Comparison of ENCODE assay signal across 2 cellular contexts in genomic region chr2:119424284-119425118, GRCh38.
TF ChIP-seq lines count a peak whose summit lies in the region.

No MANE protein-coding gene starts in this region.

TF ChIP-seq in WTC11, 78 proteins besides CTCF, POLR2A, EP300 and RAD21:
- TF ChIP-seq, protein P1, sequence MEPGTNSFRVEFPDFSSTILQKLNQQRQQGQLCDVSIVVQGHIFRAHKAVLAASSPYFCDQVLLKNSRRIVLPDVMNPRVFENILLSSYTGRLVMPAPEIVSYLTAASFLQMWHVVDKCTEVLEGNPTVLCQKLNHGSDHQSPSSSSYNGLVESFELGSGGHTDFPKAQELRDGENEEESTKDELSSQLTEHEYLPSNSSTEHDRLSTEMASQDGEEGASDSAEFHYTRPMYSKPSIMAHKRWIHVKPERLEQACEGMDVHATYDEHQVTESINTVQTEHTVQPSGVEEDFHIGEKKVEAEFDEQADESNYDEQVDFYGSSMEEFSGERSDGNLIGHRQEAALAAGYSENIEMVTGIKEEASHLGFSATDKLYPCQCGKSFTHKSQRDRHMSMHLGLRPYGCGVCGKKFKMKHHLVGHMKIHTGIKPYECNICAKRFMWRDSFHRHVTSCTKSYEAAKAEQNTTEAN (CRISPR knock-in tag; IDR thresholded peaks at IDR 0.05): no peak
- 0 out of 2 replicates have a peak, but pooled peaks have one; percentile 29 for TF ChIP-seq GABPB1 (CRISPR knock-in tag; IDR thresholded peaks at IDR 0.05)

TF ChIP-seq in HepG2, 621 proteins besides CTCF, POLR2A, EP300 and RAD21 (continues in another document):
- TF ChIP-seq ZNF670 (CRISPR knock-in tag; IDR thresholded peaks at IDR 0.05; ENCODE audit: borderline replicate concordance) (no peak), MXD4 (CRISPR knock-in tag; IDR thresholded peaks at IDR 0.05) (no peak), ZNF816 (CRISPR knock-in tag; IDR thresholded peaks at IDR 0.05; ENCODE audit: borderline replicate concordance) (no peak), KAT8 (CRISPR knock-in tag; IDR thresholded peaks at IDR 0.05) (no peak), ZNF256 (CRISPR knock-in tag; conservative IDR thresholded peaks at IDR 0.05) (no peak), ZBTB42 (CRISPR knock-in tag; IDR thresholded peaks at IDR 0.05) (no peak), RFX5 (IDR thresholded peaks at IDR 0.05; ENCODE audit: low read depth, low read length) (no peak), CENPBD1 (CRISPR knock-in tag; IDR thresholded peaks at IDR 0.05; ENCODE audit: borderline replicate concordance, low read depth) (no peak), HOXA3 (CRISPR knock-in tag; IDR thresholded peaks at IDR 0.05) (no peak), ZNF501 (CRISPR knock-in tag; IDR thresholded peaks at IDR 0.05) (peak; percentile 61; the same call in 1 of the 2 replicates), ARID3A (IDR thresholded peaks at IDR 0.05; ENCODE audit: low read depth, low read length) (no peak; the same call in 1 of the 2 replicates), BORCS8-MEF2B (CRISPR knock-in tag; IDR thresholded peaks at IDR 0.05) (no peak), TSC22D2 (CRISPR knock-in tag; IDR thresholded peaks at IDR 0.05; ENCODE audit: borderline replicate concordance) (no peak), IRF2 (CRISPR knock-in tag; IDR thresholded peaks at IDR 0.05) (no peak), SETDB1 (CRISPR knock-in tag; IDR thresholded peaks at IDR 0.05; ENCODE audit: borderline replicate concordance) (no peak), FOXA3 (CRISPR knock-in tag; IDR thresholded peaks at IDR 0.05) (no peak), KDM3A (CRISPR knock-in tag; IDR thresholded peaks at IDR 0.05; ENCODE audit: low read depth) (no peak), KLF9 (CRISPR knock-in tag; IDR thresholded peaks at IDR 0.05; ENCODE audit: low read depth) (no peak), FUBP1 (CRISPR knock-in tag; IDR thresholded peaks at IDR 0.05; ENCODE audit: borderline replicate concordance) (no peak), ZC3H13 (CRISPR knock-in tag; IDR thresholded peaks at IDR 0.05) (no peak), THAP7 (CRISPR knock-in tag; IDR thresholded peaks at IDR 0.05) (no peak), ZNF768 (CRISPR knock-in tag; IDR thresholded peaks at IDR 0.05) (peak; percentile 60; the same call in 1 of the 2 replicates), ZNF343 (CRISPR knock-in tag; IDR thresholded peaks at IDR 0.05) (no peak), ATAD3A (CRISPR knock-in tag; IDR thresholded peaks at IDR 0.05) (no peak), SOX5 (CRISPR knock-in tag; IDR thresholded peaks at IDR 0.05; ENCODE audit: borderline replicate concordance) (no peak), ZNF546 (CRISPR knock-in tag; conservative IDR thresholded peaks at IDR 0.05) (no peak), SMC3 (IDR thresholded peaks at IDR 0.05; ENCODE audit: low read length) (no peak), HOXA9 (CRISPR knock-in tag; IDR thresholded peaks at IDR 0.05; ENCODE audit: borderline replicate concordance) (no peak), SALL1 (CRISPR knock-in tag; IDR thresholded peaks at IDR 0.05) (peak; percentile 39; the same call in 1 of the 2 replicates)
- TF ChIP-seq, protein P2, sequence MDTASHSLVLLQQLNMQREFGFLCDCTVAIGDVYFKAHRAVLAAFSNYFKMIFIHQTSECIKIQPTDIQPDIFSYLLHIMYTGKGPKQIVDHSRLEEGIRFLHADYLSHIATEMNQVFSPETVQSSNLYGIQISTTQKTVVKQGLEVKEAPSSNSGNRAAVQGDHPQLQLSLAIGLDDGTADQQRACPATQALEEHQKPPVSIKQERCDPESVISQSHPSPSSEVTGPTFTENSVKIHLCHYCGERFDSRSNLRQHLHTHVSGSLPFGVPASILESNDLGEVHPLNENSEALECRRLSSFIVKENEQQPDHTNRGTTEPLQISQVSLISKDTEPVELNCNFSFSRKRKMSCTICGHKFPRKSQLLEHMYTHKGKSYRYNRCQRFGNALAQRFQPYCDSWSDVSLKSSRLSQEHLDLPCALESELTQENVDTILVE (CRISPR knock-in tag; IDR thresholded peaks at IDR 0.05): no peak
- TF ChIP-seq, protein P3, sequence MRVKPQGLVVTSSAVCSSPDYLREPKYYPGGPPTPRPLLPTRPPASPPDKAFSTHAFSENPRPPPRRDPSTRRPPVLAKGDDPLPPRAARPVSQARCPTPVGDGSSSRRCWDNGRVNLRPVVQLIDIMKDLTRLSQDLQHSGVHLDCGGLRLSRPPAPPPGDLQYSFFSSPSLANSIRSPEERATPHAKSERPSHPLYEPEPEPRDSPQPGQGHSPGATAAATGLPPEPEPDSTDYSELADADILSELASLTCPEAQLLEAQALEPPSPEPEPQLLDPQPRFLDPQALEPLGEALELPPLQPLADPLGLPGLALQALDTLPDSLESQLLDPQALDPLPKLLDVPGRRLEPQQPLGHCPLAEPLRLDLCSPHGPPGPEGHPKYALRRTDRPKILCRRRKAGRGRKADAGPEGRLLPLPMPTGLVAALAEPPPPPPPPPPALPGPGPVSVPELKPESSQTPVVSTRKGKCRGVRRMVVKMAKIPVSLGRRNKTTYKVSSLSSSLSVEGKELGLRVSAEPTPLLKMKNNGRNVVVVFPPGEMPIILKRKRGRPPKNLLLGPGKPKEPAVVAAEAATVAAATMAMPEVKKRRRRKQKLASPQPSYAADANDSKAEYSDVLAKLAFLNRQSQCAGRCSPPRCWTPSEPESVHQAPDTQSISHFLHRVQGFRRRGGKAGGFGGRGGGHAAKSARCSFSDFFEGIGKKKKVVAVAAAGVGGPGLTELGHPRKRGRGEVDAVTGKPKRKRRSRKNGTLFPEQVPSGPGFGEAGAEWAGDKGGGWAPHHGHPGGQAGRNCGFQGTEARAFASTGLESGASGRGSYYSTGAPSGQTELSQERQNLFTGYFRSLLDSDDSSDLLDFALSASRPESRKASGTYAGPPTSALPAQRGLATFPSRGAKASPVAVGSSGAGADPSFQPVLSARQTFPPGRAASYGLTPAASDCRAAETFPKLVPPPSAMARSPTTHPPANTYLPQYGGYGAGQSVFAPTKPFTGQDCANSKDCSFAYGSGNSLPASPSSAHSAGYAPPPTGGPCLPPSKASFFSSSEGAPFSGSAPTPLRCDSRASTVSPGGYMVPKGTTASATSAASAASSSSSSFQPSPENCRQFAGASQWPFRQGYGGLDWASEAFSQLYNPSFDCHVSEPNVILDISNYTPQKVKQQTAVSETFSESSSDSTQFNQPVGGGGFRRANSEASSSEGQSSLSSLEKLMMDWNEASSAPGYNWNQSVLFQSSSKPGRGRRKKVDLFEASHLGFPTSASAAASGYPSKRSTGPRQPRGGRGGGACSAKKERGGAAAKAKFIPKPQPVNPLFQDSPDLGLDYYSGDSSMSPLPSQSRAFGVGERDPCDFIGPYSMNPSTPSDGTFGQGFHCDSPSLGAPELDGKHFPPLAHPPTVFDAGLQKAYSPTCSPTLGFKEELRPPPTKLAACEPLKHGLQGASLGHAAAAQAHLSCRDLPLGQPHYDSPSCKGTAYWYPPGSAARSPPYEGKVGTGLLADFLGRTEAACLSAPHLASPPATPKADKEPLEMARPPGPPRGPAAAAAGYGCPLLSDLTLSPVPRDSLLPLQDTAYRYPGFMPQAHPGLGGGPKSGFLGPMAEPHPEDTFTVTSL (CRISPR knock-in tag; IDR thresholded peaks at IDR 0.05; ENCODE audit: borderline replicate concordance): no peak; the same call in 1 of the 2 replicates
- TF ChIP-seq, protein P4, sequence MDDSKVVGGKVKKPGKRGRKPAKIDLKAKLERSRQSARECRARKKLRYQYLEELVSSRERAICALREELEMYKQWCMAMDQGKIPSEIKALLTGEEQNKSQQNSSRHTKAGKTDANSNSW (CRISPR knock-in tag; IDR thresholded peaks at IDR 0.05; ENCODE audit: borderline replicate concordance): no peak
- TF ChIP-seq, protein P5, sequence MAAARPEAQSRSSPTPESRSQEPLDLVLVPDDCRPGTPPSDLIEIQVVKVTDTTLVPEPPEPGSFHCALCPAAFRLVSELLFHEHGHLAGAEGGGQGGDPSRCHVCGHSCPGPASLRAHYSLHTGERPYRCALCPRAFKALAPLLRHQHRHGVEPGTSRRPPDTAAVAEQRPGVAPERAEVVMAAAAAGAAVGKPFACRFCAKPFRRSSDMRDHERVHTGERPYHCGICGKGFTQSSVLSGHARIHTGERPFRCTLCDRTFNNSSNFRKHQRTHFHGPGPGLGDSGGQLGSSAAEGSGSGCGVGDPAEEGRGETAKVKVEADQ (CRISPR knock-in tag; IDR thresholded peaks at IDR 0.05; ENCODE audit: borderline replicate concordance): no peak
- TF ChIP-seq, protein P6, sequence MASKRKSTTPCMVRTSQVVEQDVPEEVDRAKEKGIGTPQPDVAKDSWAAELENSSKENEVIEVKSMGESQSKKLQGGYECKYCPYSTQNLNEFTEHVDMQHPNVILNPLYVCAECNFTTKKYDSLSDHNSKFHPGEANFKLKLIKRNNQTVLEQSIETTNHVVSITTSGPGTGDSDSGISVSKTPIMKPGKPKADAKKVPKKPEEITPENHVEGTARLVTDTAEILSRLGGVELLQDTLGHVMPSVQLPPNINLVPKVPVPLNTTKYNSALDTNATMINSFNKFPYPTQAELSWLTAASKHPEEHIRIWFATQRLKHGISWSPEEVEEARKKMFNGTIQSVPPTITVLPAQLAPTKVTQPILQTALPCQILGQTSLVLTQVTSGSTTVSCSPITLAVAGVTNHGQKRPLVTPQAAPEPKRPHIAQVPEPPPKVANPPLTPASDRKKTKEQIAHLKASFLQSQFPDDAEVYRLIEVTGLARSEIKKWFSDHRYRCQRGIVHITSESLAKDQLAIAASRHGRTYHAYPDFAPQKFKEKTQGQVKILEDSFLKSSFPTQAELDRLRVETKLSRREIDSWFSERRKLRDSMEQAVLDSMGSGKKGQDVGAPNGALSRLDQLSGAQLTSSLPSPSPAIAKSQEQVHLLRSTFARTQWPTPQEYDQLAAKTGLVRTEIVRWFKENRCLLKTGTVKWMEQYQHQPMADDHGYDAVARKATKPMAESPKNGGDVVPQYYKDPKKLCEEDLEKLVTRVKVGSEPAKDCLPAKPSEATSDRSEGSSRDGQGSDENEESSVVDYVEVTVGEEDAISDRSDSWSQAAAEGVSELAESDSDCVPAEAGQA (IDR thresholded peaks at IDR 0.05; ENCODE audit: low read depth): no peak
- TF ChIP-seq, protein P6 (CRISPR knock-in tag; IDR thresholded peaks at IDR 0.05; ENCODE audit: borderline replicate concordance): no peak
- TF ChIP-seq, protein P7, sequence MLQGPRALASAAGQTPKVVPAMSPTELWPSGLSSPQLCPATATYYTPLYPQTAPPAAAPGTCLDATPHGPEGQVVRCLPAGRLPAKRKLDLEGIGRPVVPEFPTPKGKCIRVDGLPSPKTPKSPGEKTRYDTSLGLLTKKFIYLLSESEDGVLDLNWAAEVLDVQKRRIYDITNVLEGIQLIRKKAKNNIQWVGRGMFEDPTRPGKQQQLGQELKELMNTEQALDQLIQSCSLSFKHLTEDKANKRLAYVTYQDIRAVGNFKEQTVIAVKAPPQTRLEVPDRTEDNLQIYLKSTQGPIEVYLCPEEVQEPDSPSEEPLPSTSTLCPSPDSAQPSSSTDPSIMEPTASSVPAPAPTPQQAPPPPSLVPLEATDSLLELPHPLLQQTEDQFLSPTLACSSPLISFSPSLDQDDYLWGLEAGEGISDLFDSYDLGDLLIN (CRISPR knock-in tag; IDR thresholded peaks at IDR 0.05; ENCODE audit: borderline replicate concordance): no peak
